8 cellular contexts compared by ENCODE assay signal in the genomic region with DNA sequence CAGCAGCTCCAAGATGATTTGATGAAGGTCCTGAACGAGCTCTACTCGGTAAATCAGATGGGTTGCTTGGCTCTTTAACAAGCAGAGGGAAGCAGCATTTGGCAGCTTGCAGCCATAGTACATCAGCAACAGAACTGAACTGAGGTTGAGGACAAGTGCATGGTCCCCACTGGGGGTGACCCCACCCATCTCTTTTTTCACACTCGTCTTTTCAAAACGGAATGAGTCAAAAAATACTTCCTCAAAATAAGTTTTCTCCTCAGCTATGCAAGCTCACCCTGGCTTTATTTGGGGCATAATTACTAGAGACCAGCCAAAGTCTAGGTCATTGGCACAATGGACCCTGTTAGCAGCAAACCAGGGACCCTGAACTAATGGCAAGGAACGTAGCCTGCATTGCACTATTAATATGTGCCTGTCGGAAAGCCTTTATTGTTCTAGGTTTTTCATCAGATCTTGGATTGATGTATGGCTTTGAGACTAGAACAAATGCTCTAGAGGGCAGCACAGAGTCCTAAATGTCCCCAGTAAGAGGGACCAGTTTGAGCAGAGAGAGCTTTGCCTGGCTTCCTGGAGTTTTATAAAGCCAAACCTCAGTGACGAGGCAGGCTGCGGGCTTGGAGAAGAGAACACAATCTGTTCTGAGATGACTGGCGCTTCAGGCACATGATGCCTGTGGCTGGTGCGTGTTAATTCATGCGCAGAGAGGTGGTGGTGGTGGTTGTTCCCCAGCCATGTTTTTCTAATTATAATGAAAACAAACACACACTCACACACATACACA.
DNase-seq lines count a peak whose midpoint lies in the region; ATAC-seq and TF ChIP-seq lines count a peak whose summit lies in the region.
"Not testable (repeated sequence)": the region's sequence is repeated elsewhere in the genome, so short reads cannot be mapped to it uniquely, and the experiment has no call there.

No MANE protein-coding gene starts in this region.

- peak; percentile 86 for DNase-seq in GM23248
- peak; percentile 27 for DNase-seq in NCI-H2029 (lab: John Stamatoyannopoulos, UW)
- peak in 23 of 34 experiments; percentile 0 to 45 (median 11) for DNase-seq in T-cell
- DNase-seq in adrenal gland = peak in 3 of 7 donors; percentile 18 to 26 (median 24)
- DNase-seq in fibroblast of peridontal ligament (ENCODE audit: extremely low read depth) = peak; percentile 89
- DNase-seq in lower lobe of right lung; smooth muscle cell (lab: John Stamatoyannopoulos, UW; ENCODE audit: unreplicated experiment): not testable (repeated sequence)

- not testable (repeated sequence) for H3K9me3 ChIP-seq in GM23248 (ENCODE audit: low read depth); adrenal gland (replicated peaks in 1 of 3); lower lobe of right lung; smooth muscle cell (replicated peaks; ENCODE audit: low read depth)

- POLR2A ChIA-PET in T-cell (lab: Charles Lee) = not testable (repeated sequence)

- not testable (repeated sequence) for H3K27ac Mint-ChIP-seq in T-cell

- not testable (repeated sequence) for H3K4me2 ChIP-seq in GM23248 (ENCODE audit: unreplicated experiment); smooth muscle cell

- CTCF ChIA-PET in T-cell (lab: Charles Lee) = not testable (repeated sequence)

- H3K9me2 ChIP-seq in GM23248 (ENCODE audit: insufficient read depth) = not testable (repeated sequence)

- not testable (repeated sequence) for H3K4me1 Mint-ChIP-seq in T-cell

- not testable (repeated sequence) for H3K27ac ChIP-seq in C4-2B; adrenal gland; lower lobe of right lung; smooth muscle cell (ENCODE audit: low read depth)
- peak overlapping the region; percentile 72 for H3K27ac ChIP-seq in GM23248

- TF ChIP-seq POLR2A in adrenal gland (IDR thresholded peaks at IDR 0.05) = not testable (repeated sequence)

- H3K4me3 ChIP-seq in GM23248, adrenal gland, lower lobe of right lung, smooth muscle cell: not testable (repeated sequence)

- H3K36me3 ChIP-seq in GM23248 (ENCODE audit: low read depth); adrenal gland (replicated peaks in 1 of 2); lower lobe of right lung; smooth muscle cell (ENCODE audit: low read depth): not testable (repeated sequence)

- H3K27me3 Mint-ChIP-seq in T-cell = not testable (repeated sequence)

- H3K27me3 ChIP-seq in GM23248 (replicated peaks; ENCODE audit: insufficient read depth); adrenal gland; lower lobe of right lung (ENCODE audit: low read depth); smooth muscle cell (ENCODE audit: low read depth): not testable (repeated sequence)

- 4 to 17% methylated on average over 4 to 7 of the region's 11 CpGs for WGBS in GM23248 (ENCODE audit: low coverage in 1 of 2, low lambda C conversion rate in 2 of 2, missing lambda C conversion rate in 2 of 2), 2 experiments
- WGBS in adrenal gland, 4 donors = 29 to 77% (median 69%) methylated on average over 2 to 5 of the region's 11 CpGs
- WGBS in smooth muscle cell (ENCODE audit: low lambda C conversion rate) = 62% methylated on average over 4 of the region's 11 CpGs

- H3K79me2 ChIP-seq in GM23248 (ENCODE audit: insufficient read depth); smooth muscle cell (ENCODE audit: low read depth): not testable (repeated sequence)

- peak; percentile 45 to 92 (median 54) for ATAC-seq in T-cell (replicated peaks in 1 of 4)
- peak; percentile 46 to 47 for ATAC-seq in lower lobe of right lung

- in situ Hi-C loops in GM23248 (cut with MboI) = not testable (repeated sequence)

- H3K9ac ChIP-seq in GM23248 = peak overlapping the region; percentile 57; the same call in 1 of the 2 replicates
- not testable (repeated sequence) for H3K9ac ChIP-seq in smooth muscle cell (ENCODE audit: low read depth)

- peaks cover 11% of the 10 kb centered on the region for H3K4me1 ChIP-seq in GM23248 (ENCODE audit: insufficient read depth)
- H3K4me1 ChIP-seq in adrenal gland (replicated peaks in 1 of 2); lower lobe of right lung; smooth muscle cell (ENCODE audit: low read depth): not testable (repeated sequence)

- not testable (repeated sequence) for H2AFZ ChIP-seq in GM23248; smooth muscle cell (ENCODE audit: low read depth)

- H3F3A ChIP-seq in GM23248 (ENCODE audit: insufficient read depth); smooth muscle cell (ENCODE audit: low read depth): not testable (repeated sequence)

- intact Hi-C loops in adrenal gland (cut with DNase I); lower lobe of right lung (cut with DNase I): not testable (repeated sequence)

- not testable (repeated sequence) for H3K36me3 Mint-ChIP-seq in T-cell

- H3K9me3 Mint-ChIP-seq in T-cell = not testable (repeated sequence)

- 0 out of 2 replicates have a peak, but pooled peaks have one; percentile 11 for TF ChIP-seq CTCF in C4-2B (conservative IDR thresholded peaks at IDR 0.05)
- peak in 4 of 6 experiments; percentile 10 to 21 (median 11) for TF ChIP-seq CTCF in adrenal gland (IDR thresholded peaks at IDR 0.05)
- peak; percentile 23 for TF ChIP-seq CTCF in lower lobe of right lung (IDR thresholded peaks at IDR 0.05)
- TF ChIP-seq CTCF in smooth muscle cell (IDR thresholded peaks at IDR 0.05; ENCODE audit: borderline replicate concordance, insufficient read depth, poor library complexity, severe bottlenecking) = peak; percentile 29

- H4K20me1 ChIP-seq in GM23248 (ENCODE audit: insufficient read depth); smooth muscle cell (ENCODE audit: low read depth): not testable (repeated sequence)

- H3K4me3 Mint-ChIP-seq in T-cell = not testable (repeated sequence)
